ENCODE assay signal across 1 cellular context in genomic region chr22:26492220-26492619, GRCh38.
TF ChIP-seq lines count a peak whose summit lies in the region.

No MANE protein-coding gene starts in this region.

TF ChIP-seq in HepG2, 621 proteins besides CTCF, POLR2A, EP300 and RAD21:
- TF ChIP-seq ZNF343 (CRISPR knock-in tag; IDR thresholded peaks at IDR 0.05) = no peak
- peak; percentile 23 for TF ChIP-seq RBM22 (optimal IDR thresholded peaks at IDR 0.05; ENCODE audit: low read length)
TF ChIP-seq in HepG2: peak in this region for 1.
